In the genomic region with DNA sequence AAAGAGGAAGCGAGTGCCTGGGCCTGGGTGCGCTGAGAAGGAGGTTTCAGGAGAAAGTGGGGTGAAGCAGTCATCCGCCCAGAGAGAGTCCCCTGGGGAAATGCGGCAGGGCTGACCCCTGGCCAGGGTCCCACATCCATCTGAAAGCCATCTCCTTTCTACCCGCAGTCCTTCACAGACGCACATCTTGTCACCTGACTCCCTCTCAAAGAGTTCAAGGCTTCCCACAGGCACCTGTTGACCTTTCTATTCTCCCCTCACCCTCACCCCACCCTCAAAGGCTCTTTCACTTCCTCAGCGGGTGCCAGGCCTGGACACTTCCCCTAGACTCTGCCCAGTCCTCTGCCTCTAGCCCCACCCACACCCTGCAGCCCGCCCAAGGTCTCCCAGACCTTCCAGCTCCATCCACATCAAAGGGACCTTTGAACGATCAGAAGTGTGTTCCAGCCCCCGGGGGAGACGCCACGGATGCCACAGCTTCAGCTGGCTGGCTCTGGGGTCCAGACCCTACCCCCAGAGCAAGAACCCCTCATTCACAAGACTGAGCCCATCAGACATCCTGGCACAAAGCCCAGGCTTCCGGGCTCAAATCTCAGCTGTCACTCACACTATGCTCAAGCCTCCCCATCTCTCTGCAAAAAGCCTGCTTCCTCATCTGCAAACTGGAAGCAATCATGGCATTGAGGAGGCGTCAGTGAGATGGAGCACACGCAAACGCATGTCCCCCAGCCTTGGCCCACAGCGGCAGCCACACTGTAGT, we compare ENCODE assay signal across 8 cellular contexts. TPM values are rescaled to one million over a fixed set of nuclear protein-coding genes. Genes with fewer than 3 reads are reported as not detected.
DNase-seq lines count a peak whose midpoint lies in the region; ATAC-seq and TF ChIP-seq lines count a peak whose summit lies in the region.

No MANE protein-coding gene starts in this region.

- H3K27ac Mint-ChIP-seq in activated T-cell treated with anti-CD3 and anti-CD28 coated beads, Interleukin-2, amount 50 U/mL, for 72 hours, result peak overlapping the region; percentile 67

- H3K36me3 ChIP-seq in heart right ventricle, result peaks cover 0 to 47% (median 10%) of the 10 kb centered on the region in 9 donors
- H3K36me3 ChIP-seq in stomach smooth muscle (ENCODE audit: control insufficient read depth in 2 of 2, insufficient read depth in 2 of 2, low read length in 2 of 2), result peaks cover 0 to 13% of the 10 kb centered on the region in 2 donors

- H3K4me1 ChIP-seq in heart right ventricle (peaks cover 21 to 62% (median 37%) of the 10 kb centered on the region in 9 donors), stomach smooth muscle (ENCODE audit: control insufficient read depth, insufficient read depth, low read length) (peaks cover 27% of the 10 kb centered on the region)

- peaks cover 33% of the 10 kb centered on the region for H3K4me1 Mint-ChIP-seq in activated T-cell treated with anti-CD3 and anti-CD28 coated beads, Interleukin-2, amount 50 U/mL, for 72 hours (ENCODE audit: low read depth)

- H3K27ac ChIP-seq in heart right ventricle, result peak overlapping the region in 8 of 10 donors; percentile 80 to 98 (median 91)
- H3K27ac ChIP-seq in stomach smooth muscle (ENCODE audit: low read length), result peak overlapping the region; percentile 53

- H3K4me3 ChIP-seq in heart right ventricle (peak overlapping the region in 8 of 10 donors; percentile 65 to 95 (median 86)), stomach smooth muscle (ENCODE audit: low read length in 2 of 2) (peak overlapping the region; percentile 84 to 89)

- H3K27me3 ChIP-seq in heart right ventricle, result no peaks in the 10 kb centered on the region
- H3K27me3 ChIP-seq in stomach smooth muscle (ENCODE audit: control insufficient read depth in 1 of 2, insufficient read depth in 2 of 2, low read length in 2 of 2), result no peaks in the 10 kb centered on the region

- WGBS in heart right ventricle, 2 donors, result 40 to 48% methylated on average over 17 of the region's 17 CpGs

- no peaks in the 10 kb centered on the region for H3K9me3 ChIP-seq in heart right ventricle
- H3K9me3 ChIP-seq in stomach smooth muscle (ENCODE audit: control insufficient read depth in 2 of 2, low read length in 2 of 2), result no peaks in the 10 kb centered on the region

- TF ChIP-seq CTCF in heart right ventricle (IDR thresholded peaks at IDR 0.05), result no peak

- in situ Hi-C loops in KBM-7 (cut with MboI; ENCODE audit: low pct_unique_long_range_greater_than_20kb, low sequenced_read_pairs), result no loop called here

- H3K9me3 Mint-ChIP-seq in activated T-cell treated with anti-CD3 and anti-CD28 coated beads, Interleukin-2, amount 50 U/mL, for 72 hours, result no peaks in the 10 kb centered on the region

- peak; percentile 80 for DNase-seq in KBM-7
- peak; percentile 38 to 41 for DNase-seq in activated T-cell treated with anti-CD3 and anti-CD28 coated beads, Interleukin-2, amount 50 U/mL, for 72 hours
- peak; percentile 58 to 64 for DNase-seq in heart right ventricle
- no peak for DNase-seq in SHP77 (lab: John Stamatoyannopoulos, UW)
- DNase-seq in iPS-NIHi11 (ENCODE audit: low spot score), result no peak

- H3K27me3 Mint-ChIP-seq in activated T-cell treated with anti-CD3 and anti-CD28 coated beads, Interleukin-2, amount 50 U/mL, for 72 hours (ENCODE audit: low read depth), result no peaks in the 10 kb centered on the region

- intact Hi-C loops in heart right ventricle (cut with DNase I), result no loop called here

- ATAC-seq in GM18498 (IDR thresholded peaks at IDR 0.05; ENCODE audit: unreplicated experiment), result peak; percentile 66
- peak; percentile 47 for ATAC-seq in GM21717 (IDR thresholded peaks at IDR 0.05; ENCODE audit: unreplicated experiment)
- peak; percentile 30 to 37 for ATAC-seq in activated T-cell treated with anti-CD3 and anti-CD28 coated beads, Interleukin-2, amount 50 U/mL, for 72 hours (replicated peaks in 1 of 2)
- peak in 7 of 8 donors; percentile 45 to 63 (median 54) for ATAC-seq in heart right ventricle

- H3K4me3 Mint-ChIP-seq in activated T-cell treated with anti-CD3 and anti-CD28 coated beads, Interleukin-2, amount 50 U/mL, for 72 hours, result peak overlapping the region; percentile 87 to 91

- peak overlapping the region in 1 of 2 donors; percentile 36 for H3K9ac ChIP-seq in stomach smooth muscle (ENCODE audit: low read length in 2 of 2)

- H3K36me3 Mint-ChIP-seq in activated T-cell treated with anti-CD3 and anti-CD28 coated beads, Interleukin-2, amount 50 U/mL, for 72 hours (ENCODE audit: insufficient read depth in 2 of 2), result peaks cover 0 to 2% of the 10 kb centered on the region in 2 donors

RNA-seq across cellular contexts. Expression of a gene that starts 2.1 kb away (rescaled TPM):
- total RNA-seq in activated T-cell treated with anti-CD3 and anti-CD28 coated beads, Interleukin-2, amount 50 U/mL, for 72 hours, result 10 to 100 TPM; 44.5 to 51.6 TPM
- 100 to 1,000 TPM in 8 of 10 donors, 10 to 100 TPM in 2; 87.9 to 278 (median 124) TPM for total RNA-seq in heart right ventricle
- polyA plus RNA-seq in heart right ventricle, result 100 to 1,000 TPM in 1 of 2 donors, 10 to 100 TPM in 1; 83.9 to 135 TPM

RNA-seq across cellular contexts. Expression of a gene that starts 14.3 kb away (rescaled TPM):
- not detected for total RNA-seq in activated T-cell treated with anti-CD3 and anti-CD28 coated beads, Interleukin-2, amount 50 U/mL, for 72 hours
- total RNA-seq in heart right ventricle, result under 1 TPM in 8 of 10 donors, not detected in 2; 0.17 to 0.38 (median 0.21) TPM
- polyA plus RNA-seq in heart right ventricle, result under 1 TPM; 0.07 to 0.13 TPM

RNA-seq across cellular contexts. Expression of a gene that starts 23.9 kb away (rescaled TPM):
- total RNA-seq in activated T-cell treated with anti-CD3 and anti-CD28 coated beads, Interleukin-2, amount 50 U/mL, for 72 hours, result 10 to 100 TPM; 66.2 to 67.5 TPM
- 10 to 100 TPM; 23.2 to 40.5 (median 31.1) TPM for total RNA-seq in heart right ventricle
- polyA plus RNA-seq in heart right ventricle, result 10 to 100 TPM; 22.8 to 48.1 TPM

RNA-seq across cellular contexts. Expression of a gene that starts 27.2 kb away (rescaled TPM):
- total RNA-seq in activated T-cell treated with anti-CD3 and anti-CD28 coated beads, Interleukin-2, amount 50 U/mL, for 72 hours, result 10 to 100 TPM; 55.7 to 56.4 TPM
- 100 to 1,000 TPM; 105 to 155 (median 121) TPM for total RNA-seq in heart right ventricle
- 10 to 100 TPM; 84.7 to 96.7 TPM for polyA plus RNA-seq in heart right ventricle

RNA-seq across cellular contexts. Expression of a gene that starts 37.6 kb away (rescaled TPM):
- 100 to 1,000 TPM; 168 to 181 TPM for total RNA-seq in activated T-cell treated with anti-CD3 and anti-CD28 coated beads, Interleukin-2, amount 50 U/mL, for 72 hours
- total RNA-seq in heart right ventricle, result 10 to 100 TPM; 41.4 to 55.9 (median 47.5) TPM
- polyA plus RNA-seq in heart right ventricle, result 10 to 100 TPM; 11.5 to 26.1 TPM

Comparison
In these comparisons a context has a peak if more than half of its experiments do, and no peak if none do; other contexts are left out.
1. DNase-seq: peak in KBM-7 (single experiment), activated T-cell treated with anti-CD3 and anti-CD28 coated beads, Interleukin-2, amount 50 U/mL, for 72 hours (2 of 2) and heart right ventricle (2 of 2); none in SHP77 (0 of 2) and iPS-NIHi11 (single experiment).
2. Peak in every context shown above with its lines, with median percentiles within 50 percentile points of each other: ATAC-seq.